In the genomic region with DNA sequence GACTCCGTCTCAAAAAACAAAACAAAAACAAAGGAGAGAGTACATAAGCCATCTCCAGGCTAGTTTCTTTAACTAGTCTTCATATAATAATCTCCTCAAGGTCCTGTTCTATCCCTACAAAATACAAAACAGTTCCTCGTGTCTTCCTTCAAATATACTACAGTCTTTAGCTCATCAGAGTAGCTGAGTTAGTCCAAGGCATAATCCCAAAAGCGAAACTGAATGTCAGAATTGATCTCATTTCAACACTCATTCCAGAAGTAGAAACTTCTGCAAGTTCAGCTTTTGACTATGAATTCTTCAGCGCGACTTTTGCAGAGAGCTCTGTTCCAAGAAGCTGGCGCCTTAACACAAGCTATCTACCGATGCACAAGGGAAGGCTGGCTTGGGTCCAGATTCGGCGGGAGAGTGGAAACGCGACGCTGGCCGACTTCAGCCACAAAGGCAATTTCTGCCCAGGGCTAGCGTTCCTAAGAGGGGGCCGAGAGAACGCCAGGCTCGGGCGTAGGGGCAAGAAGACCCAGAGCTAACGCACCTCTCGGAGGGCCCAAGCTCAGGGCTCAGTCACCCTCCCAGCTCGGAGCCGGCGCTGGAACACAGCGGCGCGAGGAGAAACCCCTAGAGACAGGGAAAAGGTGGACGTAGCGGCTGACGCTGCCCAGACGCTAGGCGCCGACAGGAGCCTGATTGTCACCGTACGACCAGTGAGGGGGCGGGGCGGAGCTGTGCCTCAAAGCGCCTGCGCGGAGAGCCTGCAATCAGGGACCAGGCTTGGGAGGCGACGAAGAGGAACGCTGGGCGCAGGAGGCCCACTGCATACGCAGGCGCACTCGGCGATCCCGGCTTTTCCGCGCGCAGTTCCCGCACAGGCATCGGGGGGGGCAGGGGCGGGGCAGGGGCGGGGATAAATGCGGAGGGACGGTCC, we compare ENCODE assay signal across 8 cellular contexts. TPM values are rescaled to one million over a fixed set of nuclear protein-coding genes. Genes with fewer than 3 reads are reported as not detected.
DNase-seq lines count a peak whose midpoint lies in the region; ATAC-seq, FAIRE-seq and TF ChIP-seq lines count a peak whose summit lies in the region.

No MANE protein-coding gene starts in this region.

- H3K27me3 Mint-ChIP-seq in neural progenitor cell (ENCODE audit: insufficient read depth, low read depth): peaks cover 4% of the 10 kb centered on the region

- peaks cover 21% of the 10 kb centered on the region for H3K36me3 Mint-ChIP-seq in neural progenitor cell

- H3K4me3 ChIP-seq in MM.1S (ENCODE audit: low read length) (peak overlapping the region; percentile 99), neural progenitor cell (peak overlapping the region; percentile 71), stomach smooth muscle (ENCODE audit: low read length in 2 of 2) (peak overlapping the region; percentile 95 to 97)

- peaks cover 28% of the 10 kb centered on the region for H3K9me3 Mint-ChIP-seq in neural progenitor cell

- peaks cover 22% of the 10 kb centered on the region for H3K4me1 ChIP-seq in MM.1S (ENCODE audit: low read length)
- peaks cover 8% of the 10 kb centered on the region for H3K4me1 ChIP-seq in foreskin keratinocyte
- peaks cover 13% of the 10 kb centered on the region for H3K4me1 ChIP-seq in neural progenitor cell
- H3K4me1 ChIP-seq in stomach smooth muscle (ENCODE audit: control insufficient read depth, insufficient read depth, low read length): peaks cover 16% of the 10 kb centered on the region

- H3K27ac ChIP-seq in MM.1S (ENCODE audit: low read length) (peak overlapping the region; percentile 95), foreskin keratinocyte (peak overlapping the region; percentile 57), neural progenitor cell (peak overlapping the region; percentile 94), stomach smooth muscle (ENCODE audit: low read length) (peak overlapping the region; percentile 98)

- H3F3A ChIP-seq in MM.1S (ENCODE audit: insufficient read depth, low read length) (peaks cover 9% of the 10 kb centered on the region), neural progenitor cell (ENCODE audit: low read depth) (peaks cover 20% of the 10 kb centered on the region)

- no peaks in the 10 kb centered on the region for H3K9me3 ChIP-seq in MM.1S (replicated peaks; ENCODE audit: insufficient read depth, low read length)
- no peaks in the 10 kb centered on the region for H3K9me3 ChIP-seq in neural progenitor cell (ENCODE audit: low read depth)
- no peaks in the 10 kb centered on the region for H3K9me3 ChIP-seq in stomach smooth muscle (ENCODE audit: control insufficient read depth in 2 of 2, low read length in 2 of 2)

- peak overlapping the region; percentile 90 for H3K4me3 Mint-ChIP-seq in neural progenitor cell

- peak; percentile 92 for ATAC-seq in foreskin keratinocyte

- peaks cover 46% of the 10 kb centered on the region for H3K79me2 ChIP-seq in MM.1S (ENCODE audit: low read length)
- peaks cover 30% of the 10 kb centered on the region for H3K79me2 ChIP-seq in neural progenitor cell (ENCODE audit: low read depth)

- peak overlapping the region; percentile 100 for H3K27ac Mint-ChIP-seq in neural progenitor cell

- peak overlapping the region; percentile 98 for H2AFZ ChIP-seq in MM.1S (ENCODE audit: low read length)
- peak overlapping the region; percentile 75 for H2AFZ ChIP-seq in neural progenitor cell (replicated peaks)

- H3K27me3 ChIP-seq in MM.1S (replicated peaks; ENCODE audit: insufficient read depth, low read length) (no peaks in the 10 kb centered on the region), foreskin keratinocyte (no peaks in the 10 kb centered on the region), neural progenitor cell (no peaks in the 10 kb centered on the region), stomach smooth muscle (ENCODE audit: control insufficient read depth in 1 of 2, insufficient read depth in 2 of 2, low read length in 2 of 2) (no peaks in the 10 kb centered on the region)

- H3K9me2 ChIP-seq in MM.1S (replicated peaks; ENCODE audit: insufficient read depth, low read length): no peaks in the 10 kb centered on the region

- peak; percentile 99 for DNase-seq in HCEC 1CT
- peak; percentile 98 for DNase-seq in MM.1S
- DNase-seq in SHP77 treated with DMSO at 0.1 percent for 48 hours (lab: John Stamatoyannopoulos, UW): peak; percentile 94
- DNase-seq in activated gamma-delta T cell treated with anti-CD3 and anti-CD28 coated beads, Interleukin-2, amount 50 U/mL, for 16 hours (ENCODE audit: low read depth): peak; percentile 96
- DNase-seq in foreskin keratinocyte: peak; percentile 86 to 93
- DNase-seq in neural progenitor cell (ENCODE audit: low spot score): peak; percentile 99

- peak overlapping the region; percentile 95 for H3K9ac ChIP-seq in MM.1S (ENCODE audit: low read length)
- peak overlapping the region; percentile 16 for H3K9ac ChIP-seq in neural progenitor cell
- peak overlapping the region; percentile 86 to 97 for H3K9ac ChIP-seq in stomach smooth muscle (ENCODE audit: low read length in 2 of 2)

- H3K4me2 ChIP-seq in MM.1S (ENCODE audit: low read depth, low read length) (peak overlapping the region; percentile 75; the same call in 1 of the 2 replicates), neural progenitor cell (peak overlapping the region; percentile 77)

- peaks cover 32% of the 10 kb centered on the region for H3K4me1 Mint-ChIP-seq in neural progenitor cell

- H4K20me1 ChIP-seq in MM.1S (ENCODE audit: insufficient read depth, low read length) (no peaks in the 10 kb centered on the region), neural progenitor cell (ENCODE audit: low read depth) (no peaks in the 10 kb centered on the region)

- TF ChIP-seq CTCF in MM.1S (IDR thresholded peaks at IDR 0.05; ENCODE audit: low read length) (no peak), foreskin keratinocyte (conservative IDR thresholded peaks at IDR 0.05) (peak; percentile 27), neural progenitor cell (IDR thresholded peaks at IDR 0.05) (no peak)

- H3K36me3 ChIP-seq in MM.1S (replicated peaks; ENCODE audit: insufficient read depth, low read length): no peaks in the 10 kb centered on the region
- H3K36me3 ChIP-seq in neural progenitor cell: no peaks in the 10 kb centered on the region
- H3K36me3 ChIP-seq in stomach smooth muscle (ENCODE audit: control insufficient read depth in 2 of 2, insufficient read depth in 2 of 2, low read length in 2 of 2): no peaks in the 10 kb centered on the region

- peak; percentile 87 for FAIRE-seq in G401.6 (lab: Jason Lieb, UNC)

RNA-seq across cellular contexts. Expression of a gene that starts 0.5 kb away (rescaled TPM):
- total RNA-seq in foreskin keratinocyte (23.1 and 25.5 TPM in 2 replicates), neural progenitor cell (ENCODE audit: low replicate concordance) (14.5 and 23.8 TPM in 2 replicates)
- 11.5 and 13.1 TPM in 2 replicates for polyA plus RNA-seq in foreskin keratinocyte

RNA-seq across cellular contexts. Expression of a gene that starts 46.0 kb away (rescaled TPM):
- total RNA-seq in foreskin keratinocyte: 62.1 and 67.8 TPM in 2 replicates
- polyA plus RNA-seq in foreskin keratinocyte: 11.2 and 14.7 TPM in 2 replicates
- 84.7 and 85.3 TPM in 2 replicates for total RNA-seq in neural progenitor cell (ENCODE audit: low replicate concordance)

Comparison
In these comparisons a context has a peak if more than half of its experiments do, and no peak if none do; other contexts are left out.
1. Peak in every context shown above with its lines: DNase-seq, ATAC-seq, H3K4me3 ChIP-seq and H3K27ac ChIP-seq.
2. H3K9ac ChIP-seq: peak in every context shown above with its lines; median percentile 95 in MM.1S; 92 in stomach smooth muscle; 16 in neural progenitor cell.